ENCODE assay signal across 8 cellular contexts in genomic region chr3:195907730-195908438, GRCh38. TPM values are rescaled to one million over a fixed set of nuclear protein-coding genes. Genes with fewer than 3 reads are reported as not detected.
DNase-seq lines count a peak whose midpoint lies in the region; ATAC-seq and TF ChIP-seq lines count a peak whose summit lies in the region.

No MANE protein-coding gene starts in this region.

- 2% methylated on average over 9 of the region's 23 CpGs for WGBS in mammary epithelial cell (ENCODE audit: low coverage, missing lambda C conversion rate)

- no peak overlapping the region for H2AFZ ChIP-seq in mammary epithelial cell (ENCODE audit: low read depth, low read length)

- peaks cover 33 to 62% (median 44%) of the 10 kb centered on the region in 4 donors for H3K4me1 Mint-ChIP-seq in CD4-positive, alpha-beta memory T cell

- dilution Hi-C loops in mammary epithelial cell (cut with HindIII; ENCODE audit: low sequenced_read_pairs): no loop called here

- H4K20me1 ChIP-seq in mammary epithelial cell (ENCODE audit: insufficient read depth, low read length): no peaks in the 10 kb centered on the region

- peak; percentile 20 for ATAC-seq in GM21381 (IDR thresholded peaks at IDR 0.05; ENCODE audit: unreplicated experiment)
- peak; percentile 25 for ATAC-seq in left lung
- ATAC-seq in GM19324 (IDR thresholded peaks at IDR 0.05; ENCODE audit: low FRiP score, unreplicated experiment): no peak

- peaks cover 67% of the 10 kb centered on the region for H3K79me2 ChIP-seq in mammary epithelial cell (ENCODE audit: insufficient read depth, low read length)

- peak overlapping the region; percentile 97 for H3K4me2 ChIP-seq in mammary epithelial cell (ENCODE audit: insufficient read depth, low read depth, low read length)

- no peaks in the 10 kb centered on the region for H3K36me3 ChIP-seq in CD4-positive, alpha-beta memory T cell (ENCODE audit: insufficient read depth, low read length)
- H3K36me3 ChIP-seq in MG63 (peaks cover 4% of the 10 kb centered on the region; the same call in 1 of the 2 replicates), mammary epithelial cell (ENCODE audit: insufficient read depth, low read length) (no peaks in the 10 kb centered on the region), left lung (no peaks in the 10 kb centered on the region)

- peak overlapping the region; percentile 98 to 100 (median 99) for H3K27ac Mint-ChIP-seq in CD4-positive, alpha-beta memory T cell

- peaks cover 0 to 12% of the 10 kb centered on the region in 2 donors for H3K36me3 Mint-ChIP-seq in CD4-positive, alpha-beta memory T cell

- in situ Hi-C loops in mammary epithelial cell (cut with MboI; ENCODE audit: low sequenced_read_pairs in 2 of 2): no loop called here

- intact Hi-C loops in CD4-positive, alpha-beta memory T cell (cut with micrococcal nuclease): loop anchor here (2.0 kb wide), 1 partner anchor 365 kb away; the partner anchor contains the start of gene PPP1R2
- intact Hi-C loops in mammary epithelial cell (cut with micrococcal nuclease) (loop anchor here (1.0 kb wide), 1 partner anchor 11 kb away; no protein-coding TSS in a partner anchor), left lung (cut with DNase I) (no loop called here)

- H3K27me3 ChIP-seq in CD4-positive, alpha-beta memory T cell (ENCODE audit: insufficient read depth, low read length): no peaks in the 10 kb centered on the region
- H3K27me3 ChIP-seq in MG63 (no peaks in the 10 kb centered on the region), mammary epithelial cell (ENCODE audit: insufficient read depth, low read length) (no peaks in the 10 kb centered on the region), left lung (no peaks in the 10 kb centered on the region)

- H3K9me3 ChIP-seq in CD4-positive, alpha-beta memory T cell (ENCODE audit: control insufficient read depth in 1 of 2, low read length in 2 of 2): no peaks in the 10 kb centered on the region
- no peaks in the 10 kb centered on the region for H3K9me3 ChIP-seq in MG63
- no peaks in the 10 kb centered on the region for H3K9me3 ChIP-seq in mammary epithelial cell (replicated peaks; ENCODE audit: insufficient read depth, low read length)
- no peaks in the 10 kb centered on the region for H3K9me3 ChIP-seq in left lung

- no peaks in the 10 kb centered on the region for H3K9me3 Mint-ChIP-seq in CD4-positive, alpha-beta memory T cell

- H3K4me1 ChIP-seq in CD4-positive, alpha-beta memory T cell (ENCODE audit: insufficient read depth, low read length): peaks cover 56% of the 10 kb centered on the region
- H3K4me1 ChIP-seq in mammary epithelial cell (ENCODE audit: insufficient read depth, low read length) (peaks cover 52% of the 10 kb centered on the region), left lung (peaks cover 25 to 68% of the 10 kb centered on the region in 2 donors)

- BruUV-seq in mammary epithelial cell (replicated peaks; lab: Mats Ljungman, UMichigan): no TSS peak

- CTCF ChIA-PET in CD4-positive, alpha-beta memory T cell (lab: Charles Lee; ENCODE audit: partially characterized antibody): interaction anchor here (0.9 to 15.9 kb wide), 8 partner anchors 8 to 638 kb away, joined by 3 to 479 read pairs (median 9); partner anchors contain the start of gene XXYLT1
- CTCF ChIA-PET in mammary epithelial cell (lab: Charles Lee; ENCODE audit: low non-redundant PET): no interaction called here

- H3K9ac ChIP-seq in mammary epithelial cell (ENCODE audit: insufficient read depth, low read length): peak overlapping the region; percentile 76

- peak; percentile 52 to 83 (median 56) for DNase-seq in CD4-positive, alpha-beta memory T cell
- DNase-seq in MG63 (peak; percentile 46), UCSD-AML1 (lab: John Stamatoyannopoulos, UW; ENCODE audit: unreplicated experiment) (peak; percentile 52), mammary epithelial cell (peak; percentile 52), left lung (peak; percentile 68 to 78)
- peak; percentile 29 for DNase-seq in stimulated activated CD8-positive, alpha-beta memory T cell treated with anti-CD3 and anti-CD28 coated beads, Interleukin-15, amount 100 ng/mL, for 1 hour (ENCODE audit: low read depth)

- H3K27ac ChIP-seq in CD4-positive, alpha-beta memory T cell (ENCODE audit: low read depth, low read length): peak overlapping the region; percentile 85
- H3K27ac ChIP-seq in mammary epithelial cell (ENCODE audit: insufficient read depth, low read depth, low read length) (peak overlapping the region; percentile 83), left lung (peak overlapping the region; percentile 54 to 82)

- peak overlapping the region; percentile 53 to 81 for H3K4me3 ChIP-seq in CD4-positive, alpha-beta memory T cell (ENCODE audit: low read length in 2 of 2)
- H3K4me3 ChIP-seq in MG63 (peak overlapping the region; percentile 55), mammary epithelial cell (replicated peaks in 1 of 3; ENCODE audit: insufficient read depth in 1 of 3, low read depth in 2 of 3, low read length in 3 of 3) (peak overlapping the region; percentile 62 to 80 (median 79)), left lung (peak overlapping the region; percentile 46 to 64)

- POLR2A ChIA-PET in CD4-positive, alpha-beta memory T cell (lab: Charles Lee; ENCODE audit: partially characterized antibody): interaction anchor here (0.6 to 6.0 kb wide), 15 partner anchors 7 to 1034 kb away, joined by 3 to 245 read pairs (median 5); partner anchors contain the start of genes ACAP2, DYNLT2B, NCBP2 and PCYT1A

- no peak for TF ChIP-seq CTCF in mammary epithelial cell (conservative IDR thresholded peaks at IDR 0.05 in 1 of 2, IDR thresholded peaks at IDR 0.05 in 1 of 2; ENCODE audit: extremely low read depth in 1 of 2, insufficient read depth in 1 of 2, low read depth in 1 of 2, low read length in 2 of 2)
- TF ChIP-seq CTCF in left lung (IDR thresholded peaks at IDR 0.05): no peak

- peak overlapping the region; percentile 89 to 99 (median 96) for H3K4me3 Mint-ChIP-seq in CD4-positive, alpha-beta memory T cell

- no peaks in the 10 kb centered on the region for H3K27me3 Mint-ChIP-seq in CD4-positive, alpha-beta memory T cell

RNA-seq across cellular contexts. Expression of gene TNK2, which starts 0.5 kb away (rescaled TPM):
- 100 to 1,000 TPM; 136 to 164 TPM for total RNA-seq in CD4-positive, alpha-beta memory T cell
- polyA plus RNA-seq in CD4-positive, alpha-beta memory T cell: 1 to 10 TPM in 1 of 2 donors, under 1 TPM in 1; 0.18 to 3.4 TPM
- total RNA-seq in MG63 (2014; rRNA removed; shearing (Covaris generic); ENCODE audit: low replicate concordance): 6.3 and 22.2 TPM in 2 replicates
- total RNA-seq in mammary epithelial cell (100 to 1,000 TPM in 1 of 2 donors, 10 to 100 TPM in 1; 20.5 to 107 TPM), left lung (10 to 100 TPM; 51.9 to 58.7 TPM)
- 24.2 TPM for polyA plus RNA-seq in mammary epithelial cell
- polyA minus RNA-seq in mammary epithelial cell: 44.0 TPM

Comparison
In these comparisons a context has a peak if more than half of its experiments do, and no peak if none do; other contexts are left out.
1. intact Hi-C loops: an anchor here in CD4-positive, alpha-beta memory T cell (2.0 kb wide) and mammary epithelial cell (1.0 kb wide); none called in left lung.